ENCODE assay signal across 8 cellular contexts in the genomic region with DNA sequence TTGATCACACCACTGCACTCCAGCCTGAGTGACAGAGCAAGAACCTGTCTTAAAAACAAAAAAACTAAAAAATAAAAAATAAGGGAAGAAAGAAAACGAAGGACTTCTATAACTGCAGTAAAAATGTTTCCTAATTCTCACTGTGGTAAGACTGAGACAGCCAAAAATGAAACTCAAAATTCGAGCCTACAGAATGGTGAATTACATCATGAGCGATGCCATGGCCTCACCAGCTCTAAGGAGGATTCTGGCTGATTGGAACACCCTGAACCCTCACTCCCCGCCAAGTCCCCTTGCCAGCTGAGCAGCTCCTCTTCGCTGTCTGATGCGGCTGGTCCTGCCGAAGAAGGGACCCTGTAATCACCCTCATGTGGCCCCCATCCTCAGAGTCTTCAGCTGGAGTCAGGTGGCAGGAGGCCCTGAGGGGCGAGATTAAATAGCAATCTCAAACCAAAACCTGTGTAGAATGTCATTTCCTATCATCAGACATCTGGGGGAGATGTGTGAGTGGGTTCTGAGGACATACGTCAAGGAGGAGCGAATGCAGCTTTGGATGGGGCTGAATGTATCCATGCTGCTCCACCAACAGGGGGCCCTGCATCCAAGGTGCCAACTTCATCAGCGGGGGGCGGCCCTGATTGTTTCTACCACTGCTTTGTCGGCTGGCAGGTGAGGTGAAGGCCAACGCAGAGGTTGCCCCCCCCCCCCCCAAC. TPM values are rescaled to one million over a fixed set of nuclear protein-coding genes. Genes with fewer than 3 reads are reported as not detected.
A peak's percentile ranks its signal among the peaks of the same experiment; 100 is the strongest.
DNase-seq lines count a peak whose midpoint lies in the region; ATAC-seq and TF ChIP-seq lines count a peak whose summit lies in the region.

No MANE protein-coding gene starts in this region.

- TF ChIP-seq EP300 in suprapubic skin (IDR thresholded peaks at IDR 0.05), result no peak

- peak; percentile 27 for DNase-seq in activated naive CD4-positive, alpha-beta T cell treated with Interleukin-2 at 50 U/mL for 16 hours
- DNase-seq in activated naive CD4-positive, alpha-beta T cell (lab: John Stamatoyannopoulos, UW), result no peak
- DNase-seq in SK-MEL-5 (ENCODE audit: low read depth, low spot score), result peak; percentile 52
- no peak for DNase-seq in fibroblast of villous mesenchyme (ENCODE audit: low read depth)
- DNase-seq in suprapubic skin (ENCODE audit: low spot score in 2 of 2), result peak; percentile 39 to 60
- DNase-seq in kidney tubule cell (ENCODE audit: low spot score), result no peak
- no peak for DNase-seq in C1 segment of cervical spinal cord (lab: John Stamatoyannopoulos, UW)

- TF ChIP-seq CTCF in fibroblast of villous mesenchyme (IDR thresholded peaks at IDR 0.05; ENCODE audit: insufficient read depth, low read depth, low read length), result peak; percentile 31
- TF ChIP-seq CTCF in suprapubic skin (IDR thresholded peaks at IDR 0.05), result no peak

- no peaks in the 10 kb centered on the region for H3K9me3 ChIP-seq in suprapubic skin

- 81% methylated on average over 10 of the region's 14 CpGs for WGBS in suprapubic skin

- H3K36me3 ChIP-seq in suprapubic skin, result no peaks in the 10 kb centered on the region

- no peak overlapping the region for H3K4me3 ChIP-seq in fibroblast of villous mesenchyme (ENCODE audit: low read depth, low read length)
- H3K4me3 ChIP-seq in suprapubic skin, result no peak overlapping the region

- H3K4me1 ChIP-seq in suprapubic skin, result peaks cover 9% of the 10 kb centered on the region

- H3K27ac ChIP-seq in suprapubic skin, result no peak overlapping the region

- no peak for ATAC-seq in HG03521 (IDR thresholded peaks at IDR 0.05; ENCODE audit: unreplicated experiment)

- no peaks in the 10 kb centered on the region for H3K27me3 ChIP-seq in suprapubic skin

- in situ Hi-C loops in SK-MEL-5 (cut with HindIII; ENCODE audit: low pct_unique_long_range_greater_than_20kb, low sequenced_read_pairs), result no loop called here

- TF ChIP-seq POLR2A in suprapubic skin (IDR thresholded peaks at IDR 0.05), result no peak

RNA-seq across cellular contexts. Expression of a gene that starts 29.2 kb away (rescaled TPM):
- total RNA-seq in SK-MEL-5 (2014; rRNA removed; shearing (Covaris generic)), result 0.05 TPM in 1 of 2 replicates, not detected in the other
- 0.18 and 0.28 TPM in 2 replicates for polyA plus RNA-seq in SK-MEL-5 (2015; cell fraction: cytosol; rRNA removed)
- polyA plus RNA-seq in SK-MEL-5 (2015; cell fraction: nucleus; rRNA removed), result not detected in 2 replicates
- total RNA-seq in fibroblast of villous mesenchyme (7.7 and 11.7 TPM in 2 replicates), suprapubic skin (10 to 100 TPM; 10.5 to 20.6 (median 12.0) TPM)

Comparison
In these comparisons a context has a peak if more than half of its experiments do, and no peak if none do; other contexts are left out.
1. DNase-seq: peak in activated naive CD4-positive, alpha-beta T cell treated with Interleukin-2 at 50 U/mL for 16 hours (single experiment), SK-MEL-5 (single experiment) and suprapubic skin (2 of 2); none in activated naive CD4-positive, alpha-beta T cell (0 of 4), fibroblast of villous mesenchyme (single experiment), kidney tubule cell (single experiment) and C1 segment of cervical spinal cord (0 of 14).